ENCODE assay signal across 26 cellular contexts in the genomic region with DNA sequence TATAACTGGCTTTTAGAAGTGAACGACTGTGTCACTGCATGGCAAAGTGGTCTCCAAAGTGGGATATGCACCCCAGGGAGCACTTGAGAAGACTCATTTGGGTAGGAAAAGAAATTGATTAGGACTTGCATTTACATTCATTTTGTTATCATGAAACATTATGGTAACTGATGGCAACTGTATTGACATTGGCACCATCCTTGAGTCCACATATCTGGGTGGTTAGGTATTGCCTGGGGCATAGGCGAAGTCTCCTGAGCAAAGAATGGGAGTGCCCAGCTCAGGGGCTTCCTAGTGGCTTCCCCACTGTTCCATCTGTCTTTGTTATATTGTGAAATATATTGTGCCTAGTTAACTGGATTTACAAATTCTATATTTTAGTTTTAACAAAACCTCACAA. TPM values are rescaled to one million over a fixed set of nuclear protein-coding genes. Genes with fewer than 3 reads are reported as not detected.
DNase-seq lines count a peak whose midpoint lies in the region; ATAC-seq and TF ChIP-seq lines count a peak whose summit lies in the region.
"Had no signal": no experiment of that assay in that cellular context is flagged by ENCODE, and none has a peak within 500 bp of the region (broad histone marks: within the 10 kb centered on the region; RNA-seq: fewer than 3 reads in every experiment).

No MANE protein-coding gene starts in this region.

- CTCF ChIA-PET in Calu3 (lab: Charles Lee) (interaction anchor here (1.0 kb wide), 1 partner anchor 17 kb away, joined by 3 read pairs; no protein-coding TSS in a partner anchor), SK-N-SH (lab: Yijun Ruan, JAX) (interaction anchor here (0.5 kb wide), 1 partner anchor 403 kb away, joined by 3 read pairs; no protein-coding TSS in a partner anchor)

- H3K27ac ChIP-seq in right lobe of liver (peak overlapping the region in 1 of 3 donors; percentile 24), SK-N-SH (ENCODE audit: low read depth in 2 of 2, low read length in 1 of 2) (no peak overlapping the region)
- H3K27ac ChIP-seq: gastroesophageal sphincter, tibial nerve had no signal

- TF ChIP-seq CTCF in Calu3 (IDR thresholded peaks at IDR 0.05; ENCODE audit: unreplicated experiment) (no peak), astrocyte of the spinal cord (IDR thresholded peaks at IDR 0.05; ENCODE audit: low read depth, low read length) (no peak), right lobe of liver (IDR thresholded peaks at IDR 0.05) (no peak), SK-N-SH (IDR thresholded peaks at IDR 0.05) (no peak)

- in situ Hi-C loops in astrocyte of the spinal cord (cut with HindIII; ENCODE audit: low sequenced_read_pairs), result no loop called here

- no peaks in the 10 kb centered on the region for H3K9me3 Mint-ChIP-seq in Calu3 (ENCODE audit: low read depth, unreplicated experiment)
- H3K9me3 Mint-ChIP-seq: activated CD4-positive, alpha-beta memory T cell treated with anti-CD3 and anti-CD28 coated beads for 36 hours; stimulated activated naive CD8-positive, alpha-beta T cell treated with anti-CD3 and anti-CD28 coated beads, Interleukin-15, Interleukin-2, amounts not matched to agents 100 ng/mL and 50 ng/mL, for 24 hours; T-helper 1 cell treated with Interleukin-12 subunit alpha and Interleukin-12 subunit beta and Interleukin-4 antibody, amounts not matched to agents 30 μg/mL and 1 μg/mL, for 36 hours had no signal

- no TSS peak for BruUV-seq in Calu3 (replicated peaks; lab: Mats Ljungman, UMichigan)

- H4K20me1 ChIP-seq in SK-N-SH (ENCODE audit: insufficient read depth), result peaks cover 11% of the 10 kb centered on the region; the same call in 1 of the 2 replicates

- H3K27ac Mint-ChIP-seq in Calu3 (ENCODE audit: unreplicated experiment), result peak overlapping the region; percentile 89
- H3K27ac Mint-ChIP-seq: activated CD4-positive, alpha-beta memory T cell treated with anti-CD3 and anti-CD28 coated beads for 36 hours; CD14-positive monocyte; nephron progenitor cell; stimulated activated naive CD8-positive, alpha-beta T cell treated with anti-CD3 and anti-CD28 coated beads, Interleukin-15, Interleukin-2, amounts not matched to agents 100 ng/mL and 50 ng/mL, for 24 hours; T-helper 1 cell treated with Interleukin-12 subunit alpha and Interleukin-12 subunit beta and Interleukin-4 antibody, amounts not matched to agents 30 μg/mL and 1 μg/mL, for 36 hours had no signal

- no peak overlapping the region; the same call in 1 of the 2 replicates for H3K4me2 ChIP-seq in SK-N-SH

- no peak for TF ChIP-seq RAD21 in SK-N-SH (IDR thresholded peaks at IDR 0.05; ENCODE audit: low read length)

- peaks cover 95% of the 10 kb centered on the region for H3K79me2 ChIP-seq in SK-N-SH (ENCODE audit: insufficient read depth)

- H3K27me3 Mint-ChIP-seq in Calu3 (ENCODE audit: unreplicated experiment), result no peaks in the 10 kb centered on the region
- H3K27me3 Mint-ChIP-seq: activated CD4-positive, alpha-beta memory T cell treated with anti-CD3 and anti-CD28 coated beads for 36 hours; stimulated activated naive CD8-positive, alpha-beta T cell treated with anti-CD3 and anti-CD28 coated beads, Interleukin-15, Interleukin-2, amounts not matched to agents 100 ng/mL and 50 ng/mL, for 24 hours had no signal

- no peak overlapping the region for H3K9ac ChIP-seq in SK-N-SH

- peaks cover 4% of the 10 kb centered on the region for H3F3A ChIP-seq in SK-N-SH (replicated peaks; ENCODE audit: insufficient read depth)

- ATAC-seq in right lobe of liver (peak; percentile 66 to 85 (median 74)), HG02885 (IDR thresholded peaks at IDR 0.05; ENCODE audit: poor library complexity, unreplicated experiment) (no peak)
- ATAC-seq: gastroesophageal sphincter had no signal

- no peak overlapping the region for H2AFZ ChIP-seq in SK-N-SH (ENCODE audit: low read depth)

- H3K4me3 Mint-ChIP-seq in Calu3 (ENCODE audit: low read depth, unreplicated experiment), result peak overlapping the region; percentile 28
- H3K4me3 Mint-ChIP-seq: activated CD4-positive, alpha-beta memory T cell treated with anti-CD3 and anti-CD28 coated beads for 36 hours; CD14-positive monocyte; nephron progenitor cell; stimulated activated naive CD8-positive, alpha-beta T cell treated with anti-CD3 and anti-CD28 coated beads, Interleukin-15, Interleukin-2, amounts not matched to agents 100 ng/mL and 50 ng/mL, for 24 hours; T-helper 1 cell treated with Interleukin-12 subunit alpha and Interleukin-12 subunit beta and Interleukin-4 antibody, amounts not matched to agents 30 μg/mL and 1 μg/mL, for 36 hours had no signal

- H3K9me3 ChIP-seq in right lobe of liver, result no peaks in the 10 kb centered on the region
- no peaks in the 10 kb centered on the region for H3K9me3 ChIP-seq in SK-N-SH
- H3K9me3 ChIP-seq: gastroesophageal sphincter, tibial nerve had no signal

- H3K36me3 ChIP-seq in right lobe of liver (no peaks in the 10 kb centered on the region), SK-N-SH (replicated peaks in 1 of 2; ENCODE audit: control insufficient read depth in 1 of 2, insufficient read depth in 2 of 2, low read length in 1 of 2) (peaks cover 0 to 26% of the 10 kb centered on the region in 2 experiments)
- H3K36me3 ChIP-seq: gastroesophageal sphincter, tibial nerve had no signal

- no peak overlapping the region for H3K4me3 ChIP-seq in astrocyte of the spinal cord (ENCODE audit: low read depth, low read length)
- no peak overlapping the region for H3K4me3 ChIP-seq in right lobe of liver
- no peak overlapping the region for H3K4me3 ChIP-seq in SK-N-SH (ENCODE audit: low read depth in 2 of 2, low read length in 1 of 2)
- H3K4me3 ChIP-seq: gastroesophageal sphincter, tibial nerve had no signal

- no peak for TF ChIP-seq EP300 in SK-N-SH (IDR thresholded peaks at IDR 0.05; ENCODE audit: borderline replicate concordance in 1 of 2, low read depth in 1 of 2, low read length in 1 of 2)

- peaks cover 51% of the 10 kb centered on the region for H3K4me1 Mint-ChIP-seq in Calu3 (ENCODE audit: low read depth, unreplicated experiment)

- peaks cover 44% of the 10 kb centered on the region for H3K36me3 Mint-ChIP-seq in Calu3 (ENCODE audit: insufficient read depth, unreplicated experiment)
- H3K36me3 Mint-ChIP-seq: activated CD4-positive, alpha-beta memory T cell treated with anti-CD3 and anti-CD28 coated beads for 36 hours had no signal

- WGBS in right lobe of liver (ENCODE audit: insufficient coverage, low coverage, low lambda C conversion rate, missing lambda C conversion rate), result 62% methylated on average over 2 of the region's 2 CpGs
- 100% methylated on average over 2 of the region's 2 CpGs for WGBS in SK-N-SH (ENCODE audit: low lambda C conversion rate)

- no peaks in the 10 kb centered on the region for H3K27me3 ChIP-seq in right lobe of liver
- no peaks in the 10 kb centered on the region for H3K27me3 ChIP-seq in SK-N-SH (ENCODE audit: insufficient read depth)
- H3K27me3 ChIP-seq: gastroesophageal sphincter, tibial nerve had no signal

- POLR2A ChIA-PET in SK-N-SH (lab: Yijun Ruan, JAX), result no interaction called here

- intact Hi-C loops in Calu3 (cut with micrococcal nuclease; ENCODE audit: unreplicated experiment) (loop anchor here (2.0 to 5.0 kb wide), 2 partner anchors 42 to 71 kb away; no protein-coding TSS in a partner anchor), right lobe of liver (cut with DNase I) (no loop called here)

- DNase-seq in Calu3 (peak; percentile 64), M059J (ENCODE audit: low read depth) (peak; percentile 57), astrocyte of the spinal cord (ENCODE audit: low read depth, low spot score) (peak; percentile 42), right lobe of liver (no peak), SK-N-SH (no peak), DMS53 treated with DMSO at 0.1 percent for 48 hours (lab: John Stamatoyannopoulos, UW; ENCODE audit: unreplicated experiment) (no peak), iPS-NIHi7 (ENCODE audit: extremely low spot score) (no peak)
- DNase-seq: activated CD4-positive, alpha-beta memory T cell treated with anti-CD3 and anti-CD28 coated beads for 36 hours; activated gamma-delta T cell; activated T-cell treated with anti-CD3 and anti-CD28 coated beads for 4 hours; central memory CD4-positive, alpha-beta T cell; DMS 273 treated with DMSO at 0.1 percent for 48 hours; GF-D8; kidney glomerular epithelial cell; NCI-H2029 treated with DMSO at 0.1 percent for 48 hours; NCI-H524 treated with DMSO at 0.1 percent for 48 hours; nephron progenitor cell; posterior cingulate gyrus; SIG-M5; stimulated activated CD4-positive, alpha-beta T cell treated with anti-CD3 and anti-CD28 coated beads, Interleukin-4, amount 100 ng/mL, for 1 hour had no signal

- peaks cover 0 to 27% (median 7%) of the 10 kb centered on the region in 4 donors for H3K4me1 ChIP-seq in right lobe of liver
- H3K4me1 ChIP-seq in SK-N-SH (ENCODE audit: control insufficient read depth in 1 of 2, insufficient read depth in 2 of 2, low read depth in 1 of 2, low read length in 1 of 2), result peaks cover 2 to 6% of the 10 kb centered on the region in 2 experiments; a peak in 2 of 4 replicates

- TF ChIP-seq POLR2A in right lobe of liver (IDR thresholded peaks at IDR 0.05), result no peak

- H3K9me2 ChIP-seq in SK-N-SH, result no peaks in the 10 kb centered on the region

TF ChIP-seq in SK-N-SH, 30 proteins besides CTCF, POLR2A, EP300 and RAD21:
- TF ChIP-seq GABPA (IDR thresholded peaks at IDR 0.05; ENCODE audit: low read depth) (no peak), JUND (IDR thresholded peaks at IDR 0.05) (no peak), CHD2 (IDR thresholded peaks at IDR 0.05; ENCODE audit: low read length, partially characterized antibody) (no peak), EZH2phosphoT487 (IDR thresholded peaks at IDR 0.05; ENCODE audit: borderline replicate concordance, low read depth) (no peak), NRF1 (IDR thresholded peaks at IDR 0.05; ENCODE audit: low read depth, low read length) (no peak), GATA2 (CRISPR knock-in tag; IDR thresholded peaks at IDR 0.05) (no peak)

RNA-seq across cellular contexts. Expression of a gene that starts 29.2 kb away (rescaled TPM):
- total RNA-seq in Calu3 (2022) (378 and 497 TPM in 2 replicates), right lobe of liver (100 to 1,000 TPM in 1 of 6 experiments, 10 to 100 TPM in 5; 60.7 to 109 (median 72.9) TPM)
- 180 and 223 TPM in 2 replicates for total RNA-seq in M059J (2014; rRNA removed; shearing (Covaris generic))
- 77.7 and 86.8 TPM in 2 replicates for polyA plus RNA-seq in SK-N-SH (2012; rRNA removed)
- 88.6 and 91.1 TPM in 2 replicates for polyA plus RNA-seq in SK-N-SH (2012; cell fraction: cytosol; rRNA removed)
- polyA plus RNA-seq in SK-N-SH (2012; cell fraction: nucleus; rRNA removed), result 42.9 and 50.4 TPM in 2 replicates

Comparison
In these comparisons a context has a peak if more than half of its experiments do, and no peak if none do; other contexts are left out.
1. DNase-seq: peak in Calu3 (single experiment), M059J (single experiment) and astrocyte of the spinal cord (single experiment); none in right lobe of liver (0 of 3), SK-N-SH (single experiment), DMS53 treated with DMSO at 0.1 percent for 48 hours (single experiment) and iPS-NIHi7 (single experiment).